ENCODE assay signal across 8 cellular contexts in genomic region chr6:36386495-36387439, GRCh38. TPM values are rescaled to one million over a fixed set of nuclear protein-coding genes. Genes with fewer than 3 reads are reported as not detected.
A peak's percentile ranks its signal among the peaks of the same experiment; 100 is the strongest.
DNase-seq lines count a peak whose midpoint lies in the region; ATAC-seq and TF ChIP-seq lines count a peak whose summit lies in the region.

No MANE protein-coding gene starts in this region.

- WGBS in GM23248 (ENCODE audit: low coverage in 1 of 2, low lambda C conversion rate in 2 of 2, missing lambda C conversion rate in 2 of 2), 2 experiments: 2% methylated on average over 31 to 33 of the region's 33 CpGs
- WGBS in SK-N-SH (ENCODE audit: low lambda C conversion rate): 25% methylated on average over 29 of the region's 33 CpGs

- POLR2A ChIA-PET in SK-N-SH (lab: Yijun Ruan, JAX): no interaction called here

- H3K27ac ChIP-seq in GM23248 (no peak overlapping the region), SK-N-SH (ENCODE audit: low read depth in 2 of 2, low read length in 1 of 2) (no peak overlapping the region), colonic mucosa (peak overlapping the region; percentile 73)

- H3K4me2 ChIP-seq in GM23248 (ENCODE audit: unreplicated experiment) (peak overlapping the region; percentile 96), SK-N-SH (peak overlapping the region; percentile 82)

- H3K36me3 ChIP-seq in GM23248 (ENCODE audit: low read depth): no peaks in the 10 kb centered on the region
- no peaks in the 10 kb centered on the region for H3K36me3 ChIP-seq in SK-N-SH (replicated peaks in 1 of 2; ENCODE audit: control insufficient read depth in 1 of 2, insufficient read depth in 2 of 2, low read length in 1 of 2)
- no peaks in the 10 kb centered on the region for H3K36me3 ChIP-seq in colonic mucosa

- no peaks in the 10 kb centered on the region for H3K9me3 ChIP-seq in GM23248 (ENCODE audit: low read depth)
- no peaks in the 10 kb centered on the region for H3K9me3 ChIP-seq in SK-N-SH
- no peaks in the 10 kb centered on the region for H3K9me3 ChIP-seq in colonic mucosa

- H3F3A ChIP-seq in GM23248 (ENCODE audit: insufficient read depth) (no peaks in the 10 kb centered on the region), SK-N-SH (replicated peaks; ENCODE audit: insufficient read depth) (peaks cover 2% of the 10 kb centered on the region)

- CTCF ChIA-PET in SK-N-SH (lab: Yijun Ruan, JAX): interaction anchor here (1.2 to 1.5 kb wide), 3 partner anchors 10 to 85 kb away, joined by 3 to 4 read pairs (median 3); no protein-coding TSS in a partner anchor

- H3K9me2 ChIP-seq in GM23248 (ENCODE audit: insufficient read depth): no peaks in the 10 kb centered on the region
- H3K9me2 ChIP-seq in SK-N-SH: no peaks in the 10 kb centered on the region

- H3K4me1 ChIP-seq in GM23248 (ENCODE audit: insufficient read depth): peaks cover 7% of the 10 kb centered on the region; the same call in 1 of the 2 replicates
- peaks cover 0 to 9% of the 10 kb centered on the region in 2 experiments; a peak in 1 of 4 replicates for H3K4me1 ChIP-seq in SK-N-SH (ENCODE audit: control insufficient read depth in 1 of 2, insufficient read depth in 2 of 2, low read depth in 1 of 2, low read length in 1 of 2)
- no peaks in the 10 kb centered on the region for H3K4me1 ChIP-seq in colonic mucosa

- no peak for TF ChIP-seq RAD21 in SK-N-SH (IDR thresholded peaks at IDR 0.05; ENCODE audit: low read length)

- intact Hi-C loops in colonic mucosa (cut with DNase I) (no loop called here), left colon (cut with DNase I, micrococcal nuclease) (no loop called here)

- H3K9ac ChIP-seq in GM23248 (peak overlapping the region; percentile 69), SK-N-SH (peak overlapping the region; percentile 46), colonic mucosa (ENCODE audit: low read depth in 2 of 2, low read length in 2 of 2) (peak overlapping the region; percentile 82 to 91)

- TF ChIP-seq EP300 in SK-N-SH (IDR thresholded peaks at IDR 0.05; ENCODE audit: borderline replicate concordance in 1 of 2, low read depth in 1 of 2, low read length in 1 of 2): no peak

- no peak for DNase-seq in AG09319 (ENCODE audit: extremely low read depth, low read depth)
- DNase-seq in GM23248: peak; percentile 72
- peak; percentile 58 for DNase-seq in SK-N-SH
- DNase-seq in colonic mucosa: peak; percentile 65
- peak; percentile 37 to 42 for DNase-seq in left colon
- peak; percentile 13 for DNase-seq in stimulated activated CD4-positive, alpha-beta T cell treated with anti-CD3 and anti-CD28 coated beads, Interleukin-4, amount 100 ng/mL, for 24 hours
- DNase-seq in NCI-H1694 (lab: John Stamatoyannopoulos, UW): no peak

- in situ Hi-C loops in GM23248 (cut with MboI): no loop called here

- H3K79me2 ChIP-seq in GM23248 (ENCODE audit: insufficient read depth): no peaks in the 10 kb centered on the region
- no peaks in the 10 kb centered on the region for H3K79me2 ChIP-seq in SK-N-SH (ENCODE audit: insufficient read depth)

- no peaks in the 10 kb centered on the region for H4K20me1 ChIP-seq in GM23248 (ENCODE audit: insufficient read depth)
- no peaks in the 10 kb centered on the region for H4K20me1 ChIP-seq in SK-N-SH (ENCODE audit: insufficient read depth)

- H2AFZ ChIP-seq in GM23248: peak overlapping the region; percentile 97
- peak overlapping the region; percentile 71 for H2AFZ ChIP-seq in SK-N-SH (ENCODE audit: low read depth)

- TF ChIP-seq CTCF in AG09319 (IDR thresholded peaks at IDR 0.05; ENCODE audit: low read depth, low read length) (peak; percentile 19), SK-N-SH (IDR thresholded peaks at IDR 0.05) (peak; percentile 25), colonic mucosa (IDR thresholded peaks at IDR 0.05) (no peak)

- ATAC-seq in left colon: peak; percentile 64
- ATAC-seq in GM21367 (IDR thresholded peaks at IDR 0.05; ENCODE audit: unreplicated experiment): no peak

- H3K27me3 ChIP-seq in GM23248 (replicated peaks; ENCODE audit: insufficient read depth): peaks cover 9% of the 10 kb centered on the region; the same call in 1 of the 2 replicates
- no peaks in the 10 kb centered on the region for H3K27me3 ChIP-seq in SK-N-SH (ENCODE audit: insufficient read depth)
- no peaks in the 10 kb centered on the region for H3K27me3 ChIP-seq in colonic mucosa

- H3K4me3 ChIP-seq in GM23248 (peak overlapping the region; percentile 85), SK-N-SH (ENCODE audit: low read depth in 2 of 2, low read length in 1 of 2) (peak overlapping the region; percentile 41 to 56), colonic mucosa (peak overlapping the region; percentile 56)

TF ChIP-seq in SK-N-SH, 30 proteins besides CTCF, POLR2A, EP300 and RAD21:
- TF ChIP-seq NFIC (IDR thresholded peaks at IDR 0.05; ENCODE audit: borderline replicate concordance) (peak; percentile 74), FOXJ3 (CRISPR knock-in tag; IDR thresholded peaks at IDR 0.05) (no peak), USF2 (IDR thresholded peaks at IDR 0.05; ENCODE audit: borderline replicate concordance, low read depth, low read length) (no peak), PBX3 (IDR thresholded peaks at IDR 0.05) (peak; percentile 33; the same call in 1 of the 2 replicates), YY1 (IDR thresholded peaks at IDR 0.05; ENCODE audit: low read depth) (no peak)
TF ChIP-seq in SK-N-SH: peak in this region for 2.

RNA-seq across cellular contexts. Expression of gene ETV7, which starts 0.7 kb away (rescaled TPM):
- total RNA-seq in GM23248 (2014; rRNA removed; shearing (Covaris generic)): 0.32 TPM in 1 of 2 replicates, not detected in the other
- polyA plus RNA-seq in GM23248 (2016; fragmentation: Nextera tagmentation; extraction: Ambion mirVana): 0.70 and 0.99 TPM in 2 replicates
- 0.31 and 0.39 TPM in 2 replicates for polyA plus RNA-seq in SK-N-SH (2012; rRNA removed)
- polyA plus RNA-seq in SK-N-SH (2012; cell fraction: cytosol; rRNA removed): 0.12 and 0.29 TPM in 2 replicates
- 0.42 and 0.58 TPM in 2 replicates for polyA plus RNA-seq in SK-N-SH (2012; cell fraction: nucleus; rRNA removed)
- 1 to 10 TPM; 2.9 to 4.5 TPM for total RNA-seq in colonic mucosa
- total RNA-seq in left colon: 1 to 10 TPM; 3.6 to 8.9 TPM

RNA-seq across cellular contexts. Expression of gene BNIP5, which starts 50.1 kb away (rescaled TPM):
- total RNA-seq in GM23248 (2014; rRNA removed; shearing (Covaris generic)): not detected in 2 replicates
- not detected in 2 replicates for polyA plus RNA-seq in GM23248 (2016; fragmentation: Nextera tagmentation; extraction: Ambion mirVana)
- polyA plus RNA-seq in SK-N-SH (2012; rRNA removed): not detected in 2 replicates
- polyA plus RNA-seq in SK-N-SH (2012; cell fraction: cytosol; rRNA removed): not detected in 2 replicates
- not detected in 2 replicates for polyA plus RNA-seq in SK-N-SH (2012; cell fraction: nucleus; rRNA removed)
- 1 to 10 TPM; 4.7 to 7.8 TPM for total RNA-seq in colonic mucosa
- 10 to 100 TPM; 11.4 to 14.4 TPM for total RNA-seq in left colon

RNA-seq across cellular contexts. Expression of gene PXT1, which starts 55.9 kb away (rescaled TPM):
- total RNA-seq in GM23248 (2014; rRNA removed; shearing (Covaris generic)): not detected in 2 replicates
- polyA plus RNA-seq in GM23248 (2016; fragmentation: Nextera tagmentation; extraction: Ambion mirVana) (not detected in 2 replicates), SK-N-SH (2012; rRNA removed) (not detected in 2 replicates)
- 0.04 TPM in 1 of 2 replicates, not detected in the other for polyA plus RNA-seq in SK-N-SH (2012; cell fraction: cytosol; rRNA removed)
- polyA plus RNA-seq in SK-N-SH (2012; cell fraction: nucleus; rRNA removed): 0.04 TPM in 1 of 2 replicates, not detected in the other
- total RNA-seq in colonic mucosa (not detected), left colon (not detected)

RNA-seq across cellular contexts. Expression of gene KCTD20, which starts 56.0 kb away (rescaled TPM):
- 103 and 120 TPM in 2 replicates for total RNA-seq in GM23248 (2014; rRNA removed; shearing (Covaris generic))
- 52.3 and 52.7 TPM in 2 replicates for polyA plus RNA-seq in GM23248 (2016; fragmentation: Nextera tagmentation; extraction: Ambion mirVana)
- polyA plus RNA-seq in SK-N-SH (2012; rRNA removed): 29.0 and 36.1 TPM in 2 replicates
- polyA plus RNA-seq in SK-N-SH (2012; cell fraction: cytosol; rRNA removed): 42.9 and 44.4 TPM in 2 replicates
- 10.2 and 17.5 TPM in 2 replicates for polyA plus RNA-seq in SK-N-SH (2012; cell fraction: nucleus; rRNA removed)
- total RNA-seq in colonic mucosa: 10 to 100 TPM; 23.8 to 34.9 TPM
- total RNA-seq in left colon: 10 to 100 TPM; 22.0 to 28.4 TPM

Comparison
In these comparisons a context has a peak if more than half of its experiments do, and no peak if none do; other contexts are left out.
1. DNase-seq: peak in GM23248 (single experiment), SK-N-SH (single experiment), colonic mucosa (single experiment), left colon (2 of 2) and stimulated activated CD4-positive, alpha-beta T cell treated with anti-CD3 and anti-CD28 coated beads, Interleukin-4, amount 100 ng/mL, for 24 hours (single experiment); none in AG09319 (single experiment) and NCI-H1694 (single experiment).
2. Peak in every context shown above with its lines, with median percentiles within 50 percentile points of each other: H3K4me3 ChIP-seq and H3K9ac ChIP-seq.